ENCODE assay signal across 8 cellular contexts in genomic region chr16:70770968-70771552, GRCh38. TPM values are rescaled to one million over a fixed set of nuclear protein-coding genes. Genes with fewer than 3 reads are reported as not detected.
DNase-seq lines count a peak whose midpoint lies in the region; TF ChIP-seq lines count a peak whose summit lies in the region.

No MANE protein-coding gene starts in this region.

- intact Hi-C loops in A673 (cut with micrococcal nuclease; ENCODE audit: unreplicated experiment), result loop anchor here (2.0 kb wide), 1 partner anchor 90 kb away; no protein-coding TSS in a partner anchor

- no peaks in the 10 kb centered on the region for H3K4me1 ChIP-seq in A673 (ENCODE audit: insufficient read depth, low read length, poor library complexity, severe bottlenecking)
- H3K4me1 ChIP-seq in MM.1S (ENCODE audit: low read length), result no peaks in the 10 kb centered on the region

- H3F3A ChIP-seq in MM.1S (ENCODE audit: insufficient read depth, low read length), result no peaks in the 10 kb centered on the region

- no TSS peak for BruUV-seq in A673 (replicated peaks; lab: Mats Ljungman, UMichigan)

- peaks cover 8% of the 10 kb centered on the region for H3K36me3 ChIP-seq in A673 (ENCODE audit: insufficient read depth, low read length, poor library complexity, severe bottlenecking)
- H3K36me3 ChIP-seq in MM.1S (replicated peaks; ENCODE audit: insufficient read depth, low read length), result no peaks in the 10 kb centered on the region

- H4K20me1 ChIP-seq in MM.1S (ENCODE audit: insufficient read depth, low read length), result no peaks in the 10 kb centered on the region

- no peak overlapping the region for H3K9ac ChIP-seq in MM.1S (ENCODE audit: low read length)

- H3K9me3 ChIP-seq in A673 (ENCODE audit: low read depth, low read length, poor library complexity, severe bottlenecking) (no peaks in the 10 kb centered on the region), MM.1S (replicated peaks; ENCODE audit: insufficient read depth, low read length) (no peaks in the 10 kb centered on the region)

- no peaks in the 10 kb centered on the region for H3K79me2 ChIP-seq in MM.1S (ENCODE audit: low read length)

- DNase-seq in A673 (ENCODE audit: low spot score) (peak; percentile 64), GM13977 (ENCODE audit: low spot score) (peak; percentile 70), MM.1S (no peak), dedifferentiated amniotic fluid mesenchymal stem cell (ENCODE audit: extremely low spot score) (peak; percentile 38), medulla oblongata (ENCODE audit: extremely low spot score) (peak; percentile 66), NCI-H345 treated with DMSO at 0.1 percent for 48 hours (lab: John Stamatoyannopoulos, UW; ENCODE audit: unreplicated experiment) (no peak)
- DNase-seq in activated CD4-positive, alpha-beta T cell treated with anti-CD3 and anti-CD28 coated beads, Interleukin-2, amount 50 U/mL, for 1 hour, result peak; percentile 49
- peak; percentile 18 to 27 for DNase-seq in stimulated activated CD8-positive, alpha-beta memory T cell treated with anti-CD3 and anti-CD28 coated beads, Interleukin-4, amount 100 ng/mL, for 1 hour (ENCODE audit: low read depth in 2 of 2, low spot score in 1 of 2)

- in situ Hi-C loops in GM13977 (cut with MboI; ENCODE audit: low pct_unique_long_range_greater_than_20kb, low sequenced_read_pairs, unreplicated experiment), result no loop called here

- H3K4me2 ChIP-seq in MM.1S (ENCODE audit: low read depth, low read length), result no peak overlapping the region

- H2AFZ ChIP-seq in MM.1S (ENCODE audit: low read length), result no peak overlapping the region

- no peak overlapping the region for H3K4me3 ChIP-seq in A673 (ENCODE audit: low read depth, low read length, poor library complexity, severe bottlenecking)
- H3K4me3 ChIP-seq in MM.1S (ENCODE audit: low read length), result no peak overlapping the region

- H3K27ac ChIP-seq in A673 (ENCODE audit: low read depth, low read length, poor library complexity, severe bottlenecking), result no peak overlapping the region
- H3K27ac ChIP-seq in MM.1S (ENCODE audit: low read length), result no peak overlapping the region

- POLR2A ChIA-PET in A673 (lab: Charles Lee; ENCODE audit: low non-redundant PET), result no interaction called here

- H3K27me3 ChIP-seq in A673 (replicated peaks; ENCODE audit: insufficient read depth, low read depth, low read length, poor library complexity), result no peaks in the 10 kb centered on the region
- H3K27me3 ChIP-seq in MM.1S (replicated peaks; ENCODE audit: insufficient read depth, low read length), result no peaks in the 10 kb centered on the region

- no peaks in the 10 kb centered on the region for H3K9me2 ChIP-seq in MM.1S (replicated peaks; ENCODE audit: insufficient read depth, low read length)

- TF ChIP-seq CTCF in A673 (conservative IDR thresholded peaks at IDR 0.05; ENCODE audit: low read depth, low read length), result peak; percentile 95
- TF ChIP-seq CTCF in GM13977 (IDR thresholded peaks at IDR 0.05; ENCODE audit: extremely low read depth, insufficient read depth, missing control alignments), result peak; percentile 94
- TF ChIP-seq CTCF in MM.1S (IDR thresholded peaks at IDR 0.05; ENCODE audit: low read length), result peak; percentile 85

- CTCF ChIA-PET in A673 (lab: Charles Lee), result interaction anchor here (0.5 to 1.9 kb wide), 11 partner anchors 10 to 717 kb away, joined by 3 to 21 read pairs (median 5); no protein-coding TSS in a partner anchor

RNA-seq across cellular contexts. Expression of gene VAC14, which starts 29.9 kb away (rescaled TPM):
- total RNA-seq in A673 (2021), result 46.6 and 47.2 TPM in 2 replicates

Comparison
In these comparisons a context has a peak if more than half of its experiments do, and no peak if none do; other contexts are left out.
1. DNase-seq: peak in A673 (single experiment), GM13977 (single experiment), activated CD4-positive, alpha-beta T cell treated with anti-CD3 and anti-CD28 coated beads, Interleukin-2, amount 50 U/mL, for 1 hour (single experiment), dedifferentiated amniotic fluid mesenchymal stem cell (single experiment), medulla oblongata (single experiment) and stimulated activated CD8-positive, alpha-beta memory T cell treated with anti-CD3 and anti-CD28 coated beads, Interleukin-4, amount 100 ng/mL, for 1 hour (2 of 2); none in MM.1S (single experiment) and NCI-H345 treated with DMSO at 0.1 percent for 48 hours (single experiment).
2. Peak in every context shown above with its lines, with median percentiles within 50 percentile points of each other: CTCF ChIP-seq.